Comparison of ENCODE assay signal across 13 cellular contexts in the genomic region with DNA sequence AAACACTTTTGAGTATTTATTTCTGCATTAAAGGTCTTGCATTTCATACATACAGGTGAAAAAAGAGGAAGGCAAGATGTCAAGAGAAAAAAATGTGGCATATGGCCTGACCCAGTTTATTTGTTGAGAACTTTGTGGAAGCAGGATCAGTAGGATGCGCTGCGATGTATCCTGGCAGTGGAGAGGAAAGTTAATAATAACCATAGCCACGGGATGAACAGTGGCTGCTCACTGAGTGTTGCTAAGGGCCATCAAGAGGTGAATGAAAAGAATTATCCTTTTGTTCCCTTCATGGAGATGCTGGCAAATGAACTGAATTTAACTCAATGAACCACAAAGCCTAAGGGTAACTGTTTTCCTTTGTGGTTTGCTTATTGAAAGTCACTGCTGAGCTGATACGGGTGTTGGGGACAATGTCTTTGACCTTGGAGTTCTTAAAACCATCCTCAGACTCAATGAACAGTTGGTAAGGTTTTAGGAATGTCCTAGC.
"Had no signal": no experiment of that assay in that cellular context is flagged by ENCODE, and none has a peak within 500 bp of the region (broad histone marks: within the 10 kb centered on the region; RNA-seq: fewer than 3 reads in every experiment).

No MANE protein-coding gene starts in this region.

- DNase-seq: activated CD4-positive, alpha-beta memory T cell treated with anti-CD3 and anti-CD28 coated beads for 36 hours; activated effector memory CD4-positive, alpha-beta T cell treated with anti-CD3 and anti-CD28 coated beads, Interleukin-2, amount 50 U/mL, for 16 hours; activated T-cell treated with anti-CD3 and anti-CD28 coated beads, Interleukin-2, amount 50 U/mL, for 4 hours; amygdala; foreskin keratinocyte; heart left ventricle; left ventricle myocardium inferior; psoas muscle; stimulated activated CD4-positive, alpha-beta T cell treated with anti-CD3 and anti-CD28 coated beads, Interleukin-2, amount 100 ng/mL, for 24 hours; stimulated activated naive CD4-positive, alpha-beta T cell treated with Interleukin-2 at 50 U/mL for 16 hours; testis had no signal

- ATAC-seq: activated CD4-positive, CD25-positive, alpha-beta regulatory T cell treated with anti-CD3 and anti-CD28 coated beads, Interleukin-2, amount 50 U/mL, for 24 hours; activated T-cell treated with anti-CD3 and anti-CD28 coated beads, Interleukin-2, amount 50 U/mL, for 4 hours; foreskin keratinocyte; heart left ventricle; psoas muscle; sciatic nerve had no signal
